ENCODE assay signal across 20 cellular contexts in genomic region chr1:202631076-202631923, GRCh38.
"Had no signal": no experiment of that assay in that cellular context is flagged by ENCODE, and none has a peak within 500 bp of the region (broad histone marks: within the 10 kb centered on the region; RNA-seq: fewer than 3 reads in every experiment).

No MANE protein-coding gene starts in this region.

- FAIRE-seq: colon, keratinocyte, small intestine, TTC549 had no signal

- H3K9me3 ChIP-seq: body of pancreas, left lung, ovary, right lobe of liver, stomach, vagina had no signal

- ATAC-seq: activated CD8-positive, alpha-beta T cell treated with anti-CD3 and anti-CD28 coated beads, Interleukin-2, amount 10 ng/mL, durations not matched to agents 7 days and 5 days; activated T-cell treated with anti-CD3 and anti-CD28 coated beads, Interleukin-2, amount 50 U/mL, for 4 hours; body of pancreas; left lung; right lobe of liver; stimulated activated effector memory CD8-positive, alpha-beta T cell treated with anti-CD3 and anti-CD28 coated beads, Interleukin-12 subunit alpha, Interleukin-12 subunit beta, amount 100 ng/mL, for 72 hours; WTC11 had no signal

- DNase-seq: activated CD4-positive, alpha-beta T cell treated with anti-CD3 and anti-CD28 coated beads for 4 hours; activated CD8-positive, alpha-beta T cell treated with anti-CD3 and anti-CD28 coated beads, Interleukin-2, amount 10 ng/mL, durations not matched to agents 7 days and 5 days; activated naive CD4-positive, alpha-beta T cell treated with anti-CD3 and anti-CD28 coated beads for 36 hours; activated T-cell treated with anti-CD3 and anti-CD28 coated beads, Interleukin-2, amount 50 U/mL, for 4 hours; body of pancreas; foreskin melanocyte; small intestine; stimulated activated CD4-positive, alpha-beta T cell treated with anti-CD3 and anti-CD28 coated beads, Interleukin-4, amount 100 ng/mL, for 24 hours; stomach; trophoblast cell had no signal

- H3K4me1 Mint-ChIP-seq: mesothelial cell of epicardium had no signal

- H3K9me3 Mint-ChIP-seq: activated naive CD4-positive, alpha-beta T cell treated with anti-CD3 and anti-CD28 coated beads for 36 hours; activated T-cell treated with anti-CD3 and anti-CD28 coated beads, Interleukin-2, amount 50 U/mL, for 4 hours; mesothelial cell of epicardium; stimulated activated effector memory CD8-positive, alpha-beta T cell treated with anti-CD3 and anti-CD28 coated beads, Interleukin-12 subunit alpha, Interleukin-12 subunit beta, amount 100 ng/mL, for 72 hours; WTC11 had no signal

- H3K4me1 ChIP-seq: body of pancreas, right lobe of liver, vagina had no signal

- H3K27me3 ChIP-seq: body of pancreas, ovary, right lobe of liver, vagina had no signal

- H3K27ac Mint-ChIP-seq: activated CD8-positive, alpha-beta T cell treated with anti-CD3 and anti-CD28 coated beads, Interleukin-2, amount 10 ng/mL, durations not matched to agents 7 days and 5 days; activated naive CD4-positive, alpha-beta T cell treated with anti-CD3 and anti-CD28 coated beads for 36 hours; mesothelial cell of epicardium; stimulated activated effector memory CD8-positive, alpha-beta T cell treated with anti-CD3 and anti-CD28 coated beads, Interleukin-12 subunit alpha, Interleukin-12 subunit beta, amount 100 ng/mL, for 72 hours; WTC11 had no signal

- H3K27ac ChIP-seq: body of pancreas, left lung, ovary, right lobe of liver, stomach, vagina had no signal

- H3K4me3 Mint-ChIP-seq: activated CD8-positive, alpha-beta T cell treated with anti-CD3 and anti-CD28 coated beads, Interleukin-2, amount 10 ng/mL, durations not matched to agents 7 days and 5 days; activated naive CD4-positive, alpha-beta T cell treated with anti-CD3 and anti-CD28 coated beads for 36 hours; activated T-cell treated with anti-CD3 and anti-CD28 coated beads, Interleukin-2, amount 50 U/mL, for 4 hours; mesothelial cell of epicardium; stimulated activated effector memory CD8-positive, alpha-beta T cell treated with anti-CD3 and anti-CD28 coated beads, Interleukin-12 subunit alpha, Interleukin-12 subunit beta, amount 100 ng/mL, for 72 hours; WTC11 had no signal

- H3K36me3 Mint-ChIP-seq: mesothelial cell of epicardium; stimulated activated effector memory CD8-positive, alpha-beta T cell treated with anti-CD3 and anti-CD28 coated beads, Interleukin-12 subunit alpha, Interleukin-12 subunit beta, amount 100 ng/mL, for 72 hours; WTC11 had no signal

- H3K36me3 ChIP-seq: left lung, ovary, right lobe of liver, stomach, vagina had no signal

- H3K4me3 ChIP-seq: body of pancreas, left lung, ovary, right lobe of liver, stomach, vagina had no signal
